Comparison of ENCODE assay signal across 11 cellular contexts in genomic region chr5:150615141-150615699, GRCh38. TPM values are rescaled to one million over a fixed set of nuclear protein-coding genes. Genes with fewer than 3 reads are reported as not detected.
DNase-seq lines count a peak whose midpoint lies in the region; ATAC-seq, FAIRE-seq and TF ChIP-seq lines count a peak whose summit lies in the region.
"Had no signal": no experiment of that assay in that cellular context is flagged by ENCODE, and none has a peak within 500 bp of the region (broad histone marks: within the 10 kb centered on the region; RNA-seq: fewer than 3 reads in every experiment).

No MANE protein-coding gene starts in this region.

- H3K9me2 ChIP-seq in GM23248 (ENCODE audit: insufficient read depth), result no peaks in the 10 kb centered on the region

- TF ChIP-seq POLR2A in body of pancreas (IDR thresholded peaks at IDR 0.05), result no peak

- H3K9ac ChIP-seq in GM23248 (peak overlapping the region; percentile 50), keratinocyte (ENCODE audit: control insufficient read depth, extremely low read depth, insufficient read depth, low read length) (no peak overlapping the region), smooth muscle cell (ENCODE audit: low read depth) (no peak overlapping the region)

- H3K9me3 ChIP-seq in GM23248 (ENCODE audit: low read depth) (no peaks in the 10 kb centered on the region), body of pancreas (no peaks in the 10 kb centered on the region), keratinocyte (ENCODE audit: control insufficient read depth, low read depth, low read length) (no peaks in the 10 kb centered on the region), smooth muscle cell (replicated peaks; ENCODE audit: low read depth) (no peaks in the 10 kb centered on the region)

- H4K20me1 ChIP-seq in GM23248 (ENCODE audit: insufficient read depth), result no peaks in the 10 kb centered on the region
- H4K20me1 ChIP-seq in keratinocyte (ENCODE audit: control insufficient read depth, extremely low read depth, insufficient read depth, low read length), result no peaks in the 10 kb centered on the region
- no peaks in the 10 kb centered on the region for H4K20me1 ChIP-seq in smooth muscle cell (ENCODE audit: low read depth)

- dilution Hi-C loops in keratinocyte (cut with MboI; ENCODE audit: extremely low pct_ligation_motif_present, low sequenced_read_pairs), result no loop called here

- FAIRE-seq in keratinocyte (lab: Jason Lieb, UNC), result no peak

- DNase-seq in GM23248 (peak; percentile 83), body of pancreas (peak; percentile 59 to 80 (median 70)), keratinocyte (ENCODE audit: low read depth, low spot score) (no peak), smooth muscle cell (lab: John Stamatoyannopoulos, UW; ENCODE audit: unreplicated experiment) (no peak), SHP77 treated with DMSO at 0.1 percent for 48 hours (lab: John Stamatoyannopoulos, UW) (no peak), NCI-H2196 (lab: John Stamatoyannopoulos, UW; ENCODE audit: unreplicated experiment) (no peak)
- no peak for DNase-seq in central memory CD4-positive, alpha-beta T cell
- DNase-seq: activated effector memory CD4-positive, alpha-beta T cell treated with anti-CD3 and anti-CD28 coated beads, Interleukin-2, amount 50 U/mL, for 16 hours; DND-41; stimulated activated CD4-positive, alpha-beta T cell treated with anti-CD3 and anti-CD28 coated beads, Interleukin-2, amount 100 ng/mL, for 24 hours had no signal

- H3K4me2 ChIP-seq in GM23248 (ENCODE audit: unreplicated experiment), result peak overlapping the region; percentile 75
- H3K4me2 ChIP-seq in keratinocyte (ENCODE audit: control insufficient read depth, extremely low read depth, insufficient read depth, low read depth, low read length), result peak overlapping the region; percentile 46
- no peak overlapping the region for H3K4me2 ChIP-seq in smooth muscle cell

- peaks cover 12% of the 10 kb centered on the region for H3F3A ChIP-seq in GM23248 (ENCODE audit: insufficient read depth)
- no peaks in the 10 kb centered on the region for H3F3A ChIP-seq in smooth muscle cell (ENCODE audit: low read depth)

- H2AFZ ChIP-seq in GM23248 (peak overlapping the region; percentile 28; the same call in 1 of the 2 replicates), keratinocyte (ENCODE audit: control insufficient read depth, low read length) (no peak overlapping the region), smooth muscle cell (ENCODE audit: low read depth) (no peak overlapping the region)

- in situ Hi-C loops in GM23248 (cut with MboI), result no loop called here

- H3K4me3 ChIP-seq in GM23248 (no peak overlapping the region), body of pancreas (no peak overlapping the region), keratinocyte (ENCODE audit: control insufficient read depth in 2 of 3, extremely low read depth in 1 of 3, insufficient read depth in 2 of 3, low read depth in 1 of 3, low read length in 3 of 3) (no peak overlapping the region), smooth muscle cell (no peak overlapping the region)

- H3K36me3 ChIP-seq in GM23248 (ENCODE audit: low read depth) (no peaks in the 10 kb centered on the region), body of pancreas (replicated peaks in 1 of 2; ENCODE audit: insufficient read depth in 1 of 2, low read depth in 2 of 2) (no peaks in the 10 kb centered on the region), keratinocyte (ENCODE audit: control insufficient read depth in 2 of 2, extremely low read depth in 1 of 2, insufficient read depth in 2 of 2, low read length in 2 of 2) (no peaks in the 10 kb centered on the region), smooth muscle cell (ENCODE audit: low read depth) (no peaks in the 10 kb centered on the region)

- intact Hi-C loops in body of pancreas (cut with DNase I), result no loop called here

- TF ChIP-seq CTCF in body of pancreas (IDR thresholded peaks at IDR 0.05) (no peak), keratinocyte (optimal IDR thresholded peaks at IDR 0.05 in 1 of 3, IDR thresholded peaks at IDR 0.05 in 1 of 3, conservative IDR thresholded peaks at IDR 0.05 in 1 of 3; ENCODE audit: extremely low read depth in 1 of 3, insufficient read depth in 2 of 3, low read length in 3 of 3) (no peak), smooth muscle cell (IDR thresholded peaks at IDR 0.05; ENCODE audit: borderline replicate concordance, insufficient read depth, poor library complexity, severe bottlenecking) (no peak)

- H3K27me3 ChIP-seq in GM23248 (replicated peaks; ENCODE audit: insufficient read depth), result no peaks in the 10 kb centered on the region
- H3K27me3 ChIP-seq in body of pancreas, result no peaks in the 10 kb centered on the region
- peaks cover 8% of the 10 kb centered on the region for H3K27me3 ChIP-seq in keratinocyte (ENCODE audit: control insufficient read depth, extremely low read depth, insufficient read depth, low read length)
- H3K27me3 ChIP-seq in smooth muscle cell (ENCODE audit: low read depth), result no peaks in the 10 kb centered on the region

- WGBS in GM23248 (ENCODE audit: low coverage in 1 of 2, low lambda C conversion rate in 2 of 2, missing lambda C conversion rate in 2 of 2), 2 experiments, result 4 to 6% methylated on average over 14 to 17 of the region's 17 CpGs
- 10 to 17% methylated on average over 8 to 17 of the region's 17 CpGs for WGBS in body of pancreas, 2 donors
- WGBS in smooth muscle cell (ENCODE audit: low lambda C conversion rate), result 31% methylated on average over 17 of the region's 17 CpGs

- H3K79me2 ChIP-seq in GM23248 (ENCODE audit: insufficient read depth), result no peaks in the 10 kb centered on the region
- no peaks in the 10 kb centered on the region for H3K79me2 ChIP-seq in keratinocyte (ENCODE audit: control insufficient read depth, insufficient read depth, low read length)
- H3K79me2 ChIP-seq in smooth muscle cell (ENCODE audit: low read depth), result no peaks in the 10 kb centered on the region

- H3K9me1 ChIP-seq in keratinocyte (ENCODE audit: control insufficient read depth, extremely low read depth, insufficient read depth, low read length), result no peaks in the 10 kb centered on the region

- peaks cover 27% of the 10 kb centered on the region for H3K4me1 ChIP-seq in GM23248 (ENCODE audit: insufficient read depth)
- H3K4me1 ChIP-seq in body of pancreas, result peaks cover 89% of the 10 kb centered on the region
- H3K4me1 ChIP-seq in keratinocyte (ENCODE audit: control insufficient read depth, extremely low read depth, insufficient read depth, low read length), result peaks cover 14% of the 10 kb centered on the region
- H3K4me1 ChIP-seq in smooth muscle cell (ENCODE audit: low read depth), result peaks cover 5% of the 10 kb centered on the region

- ATAC-seq in body of pancreas (peak; percentile 38), HG03354 (IDR thresholded peaks at IDR 0.05; ENCODE audit: poor library complexity, severe bottlenecking, unreplicated experiment) (no peak)

- peak overlapping the region; percentile 20 for H3K27ac ChIP-seq in GM23248
- H3K27ac ChIP-seq in body of pancreas, result peak overlapping the region; percentile 65 to 92 (median 86)
- H3K27ac ChIP-seq in keratinocyte (ENCODE audit: control insufficient read depth, insufficient read depth, low read length), result no peak overlapping the region
- H3K27ac ChIP-seq in smooth muscle cell (ENCODE audit: low read depth), result peak overlapping the region; percentile 42

RNA-seq across cellular contexts. Expression of gene SYNPO, which starts 25.2 kb away (rescaled TPM):
- 6.1 and 7.7 TPM in 2 replicates for total RNA-seq in GM23248 (2014; rRNA removed; shearing (Covaris generic))
- polyA plus RNA-seq in GM23248 (2016; fragmentation: Nextera tagmentation; extraction: Ambion mirVana) (5.6 and 6.3 TPM in 2 replicates), keratinocyte (6.0 to 11.2 TPM (median 10.7 TPM) in 3 replicates), smooth muscle cell (34.2 and 36.9 TPM in 2 replicates)
- total RNA-seq in body of pancreas (10 to 100 TPM; 18.4 to 40.9 TPM), smooth muscle cell (30.5 and 46.4 TPM in 2 replicates)
- polyA plus RNA-seq in keratinocyte (2011; ENCODE audit: low read depth), result 1.3 TPM
- polyA plus RNA-seq in keratinocyte (2011; cell fraction: cytosol; rRNA removed), result 25.4 and 30.0 TPM in 2 replicates
- polyA plus RNA-seq in keratinocyte (2011; cell fraction: nucleus; rRNA removed), result 33.8 and 34.5 TPM in 2 replicates
- 6.1 and 27.4 TPM in 2 replicates for polyA plus RNA-seq in keratinocyte (2012; ENCODE audit: low replicate concordance)
- 9.0 to 78.1 TPM (median 23.8 TPM) in 3 replicates for polyA minus RNA-seq in keratinocyte
- polyA minus RNA-seq in keratinocyte (2011; cell fraction: cytosol; rRNA and poly(A)+ RNA removed), result 23.2 TPM
- polyA minus RNA-seq in keratinocyte (2011; cell fraction: nucleus; rRNA and poly(A)+ RNA removed), result 11.4 and 16.4 TPM in 2 replicates

RNA-seq across cellular contexts. Expression of gene MYOZ3, which starts 45.8 kb away (rescaled TPM):
- total RNA-seq in GM23248 (2014; rRNA removed; shearing (Covaris generic)), result 0.13 and 0.32 TPM in 2 replicates
- polyA plus RNA-seq in GM23248 (2016; fragmentation: Nextera tagmentation; extraction: Ambion mirVana) (0.18 and 0.71 TPM in 2 replicates), keratinocyte (0.03 to 0.05 TPM in 2 of 3 replicates, not detected in the other), smooth muscle cell (7.9 and 12.2 TPM in 2 replicates)
- total RNA-seq in body of pancreas (under 1 TPM in 1 of 2 donors, not detected in 1; 0.26 TPM), smooth muscle cell (6.4 and 8.2 TPM in 2 replicates)
- not detected for polyA plus RNA-seq in keratinocyte (2011; ENCODE audit: low read depth)
- polyA plus RNA-seq in keratinocyte (2011; cell fraction: cytosol; rRNA removed), result 0.02 TPM in 1 of 2 replicates, not detected in the other
- 0.06 and 0.21 TPM in 2 replicates for polyA plus RNA-seq in keratinocyte (2011; cell fraction: nucleus; rRNA removed)
- 0.03 and 0.17 TPM in 2 replicates for polyA plus RNA-seq in keratinocyte (2012; ENCODE audit: low replicate concordance)
- 0.26 TPM in 1 of 3 replicates, not detected in the others for polyA minus RNA-seq in keratinocyte
- polyA minus RNA-seq in keratinocyte (2011; cell fraction: cytosol; rRNA and poly(A)+ RNA removed), result not detected
- not detected in 2 replicates for polyA minus RNA-seq in keratinocyte (2011; cell fraction: nucleus; rRNA and poly(A)+ RNA removed)

Comparison
In these comparisons a context has a peak if more than half of its experiments do, and no peak if none do; other contexts are left out.
1. DNase-seq: peak in GM23248 (single experiment) and body of pancreas (4 of 4); none in keratinocyte (single experiment), smooth muscle cell (single experiment), SHP77 treated with DMSO at 0.1 percent for 48 hours (single experiment), NCI-H2196 (single experiment) and central memory CD4-positive, alpha-beta T cell (single experiment).